Comparison of ENCODE assay signal across 29 cellular contexts in the genomic region with DNA sequence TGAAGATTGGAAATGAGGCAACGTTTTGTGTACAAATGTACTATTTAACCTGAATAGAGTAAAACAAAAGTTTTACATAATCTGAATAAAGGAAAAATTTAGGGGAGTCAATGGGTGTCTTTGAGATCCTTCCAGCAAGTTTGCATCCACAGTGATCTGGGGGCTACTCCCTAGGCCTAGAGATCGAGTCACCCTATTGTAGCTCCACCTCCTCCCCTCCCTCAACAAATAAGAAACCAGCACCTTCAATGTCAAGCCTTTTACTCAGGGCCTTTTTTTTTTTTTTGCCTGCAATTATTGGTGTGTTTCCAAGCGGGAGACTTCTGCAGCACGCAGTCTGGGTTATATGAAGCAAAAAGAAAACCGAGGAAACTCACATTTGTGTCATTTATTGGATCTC.
"Had no signal": no experiment of that assay in that cellular context is flagged by ENCODE, and none has a peak within 500 bp of the region (broad histone marks: within the 10 kb centered on the region; RNA-seq: fewer than 3 reads in every experiment).

No MANE protein-coding gene starts in this region.

- H3K9me3 Mint-ChIP-seq: activated CD4-positive, alpha-beta memory T cell treated with anti-CD3 and anti-CD28 coated beads, Interleukin-2, amount 10 ng/mL, durations not matched to agents 7 days and 5 days; activated CD4-positive, alpha-beta T cell treated with anti-CD3 and anti-CD28 coated beads, Interleukin-2, amount 10 ng/mL, durations not matched to agents 24 days and 14 days; activated T-cell treated with anti-CD3 and anti-CD28 coated beads, Interleukin-2, amount 50 U/mL, for 4 hours; activated T-helper 17 cell treated with anti-CD3 and anti-CD28 coated beads, Interleukin-2, amount 50 U/mL, for 72 hours; central memory CD8-positive, alpha-beta T cell; dendritic cell treated with granulocyte-macrophage colony-stimulating factor and Interleukin-4, amounts not matched to agents 40 ng/mL and 50 ng/mL, for 4 days; T-helper 2 cell treated with Interferon-gamma antibody and Interleukin-4, amounts not matched to agents 5 μg/mL and 100 μg/mL, for 36 hours had no signal

- H3K27ac Mint-ChIP-seq: activated CD4-positive, alpha-beta memory T cell treated with anti-CD3 and anti-CD28 coated beads, Interleukin-2, amount 10 ng/mL, durations not matched to agents 7 days and 5 days; activated CD4-positive, alpha-beta T cell treated with anti-CD3 and anti-CD28 coated beads for 36 hours; activated CD4-positive, alpha-beta T cell treated with anti-CD3 and anti-CD28 coated beads, Interleukin-2, amount 10 ng/mL, durations not matched to agents 24 days and 14 days; activated naive CD8-positive, alpha-beta T cell; activated T-helper 17 cell treated with anti-CD3 and anti-CD28 coated beads, Interleukin-2, amount 50 U/mL, for 72 hours; dendritic cell treated with granulocyte-macrophage colony-stimulating factor and Interleukin-4, amounts not matched to agents 40 ng/mL and 50 ng/mL, for 4 days; T-helper 17 cell; T-helper 2 cell treated with Interferon-gamma antibody and Interleukin-4, amounts not matched to agents 5 μg/mL and 100 μg/mL, for 36 hours had no signal

- H3K9me3 ChIP-seq: esophagus muscularis mucosa had no signal

- ATAC-seq: activated CD4-positive, alpha-beta T cell treated with anti-CD3 and anti-CD28 coated beads for 36 hours; activated T-cell treated with anti-CD3 and anti-CD28 coated beads, Interleukin-2, amount 50 U/mL, for 4 hours; activated T-helper 17 cell treated with anti-CD3 and anti-CD28 coated beads, Interleukin-2, amount 50 U/mL, for 72 hours; T-helper 17 cell had no signal

- H3K36me3 ChIP-seq: brain microvascular endothelial cell, esophagus muscularis mucosa, WERI-Rb-1 had no signal

- H3K27me3 Mint-ChIP-seq: activated T-helper 17 cell treated with anti-CD3 and anti-CD28 coated beads, Interleukin-2, amount 50 U/mL, for 72 hours had no signal

- H3K27me3 ChIP-seq: brain microvascular endothelial cell, dorsolateral prefrontal cortex, esophagus muscularis mucosa had no signal

- DNase-seq: activated CD4-positive, alpha-beta memory T cell treated with anti-CD3 and anti-CD28 coated beads, Interleukin-2, amount 10 ng/mL, durations not matched to agents 7 days and 5 days; activated CD4-positive, alpha-beta T cell treated with anti-CD3 and anti-CD28 coated beads for 36 hours; activated CD4-positive, alpha-beta T cell treated with anti-CD3 and anti-CD28 coated beads, Interleukin-2, amount 10 ng/mL, durations not matched to agents 24 days and 14 days; activated CD4-positive, CD25-positive, alpha-beta regulatory T cell; activated CD4-positive, CD25-positive, alpha-beta regulatory T cell treated with anti-CD3 and anti-CD28 coated beads, Interleukin-2, amount 50 U/mL, for 72 hours; activated effector memory CD4-positive, alpha-beta T cell treated with Interleukin-2 at 50 U/mL for 16 hours; activated gamma-delta T cell treated with Interleukin-2 at 50 U/mL for 16 hours; activated naive CD4-positive, alpha-beta T cell treated with anti-CD3 and anti-CD28 coated beads, Interleukin-2, amount 50 U/mL, for 16 hours; activated naive CD4-positive, alpha-beta T cell treated with Interleukin-2 at 50 U/mL for 16 hours; activated T-cell treated with anti-CD3 and anti-CD28 coated beads, Interleukin-2, amount 50 U/mL, for 4 hours; amniotic stem cell; anterior cingulate cortex; brain microvascular endothelial cell; dorsolateral prefrontal cortex; effector memory CD4-positive, alpha-beta T cell; erythroblast; foreskin melanocyte; head of caudate nucleus; T-helper 1 cell; T-helper 17 cell; T1000; WERI-Rb-1 had no signal

- H3K4me1 Mint-ChIP-seq: activated CD4-positive, alpha-beta memory T cell treated with anti-CD3 and anti-CD28 coated beads, Interleukin-2, amount 10 ng/mL, durations not matched to agents 7 days and 5 days; activated CD4-positive, alpha-beta T cell treated with anti-CD3 and anti-CD28 coated beads for 36 hours; activated CD4-positive, alpha-beta T cell treated with anti-CD3 and anti-CD28 coated beads, Interleukin-2, amount 10 ng/mL, durations not matched to agents 24 days and 14 days; activated T-helper 17 cell treated with anti-CD3 and anti-CD28 coated beads, Interleukin-2, amount 50 U/mL, for 72 hours; central memory CD8-positive, alpha-beta T cell; T-helper 17 cell had no signal

- H3K4me3 ChIP-seq: coronary artery, dorsolateral prefrontal cortex, esophagus muscularis mucosa had no signal

- H3K36me3 Mint-ChIP-seq: activated naive CD8-positive, alpha-beta T cell had no signal

- H3K4me3 Mint-ChIP-seq: activated CD4-positive, alpha-beta memory T cell treated with anti-CD3 and anti-CD28 coated beads, Interleukin-2, amount 10 ng/mL, durations not matched to agents 7 days and 5 days; activated CD4-positive, alpha-beta T cell treated with anti-CD3 and anti-CD28 coated beads for 36 hours; activated CD4-positive, alpha-beta T cell treated with anti-CD3 and anti-CD28 coated beads, Interleukin-2, amount 10 ng/mL, durations not matched to agents 24 days and 14 days; activated naive CD8-positive, alpha-beta T cell; activated T-cell treated with anti-CD3 and anti-CD28 coated beads, Interleukin-2, amount 50 U/mL, for 4 hours; activated T-helper 17 cell treated with anti-CD3 and anti-CD28 coated beads, Interleukin-2, amount 50 U/mL, for 72 hours; central memory CD8-positive, alpha-beta T cell; dendritic cell treated with granulocyte-macrophage colony-stimulating factor and Interleukin-4, amounts not matched to agents 40 ng/mL and 50 ng/mL, for 4 days; T-helper 17 cell; T-helper 2 cell treated with Interferon-gamma antibody and Interleukin-4, amounts not matched to agents 5 μg/mL and 100 μg/mL, for 36 hours had no signal

- H3K4me1 ChIP-seq: esophagus muscularis mucosa had no signal
